Comparison of ENCODE assay signal across 12 cellular contexts in genomic region chr21:38869946-38870345, GRCh38.
DNase-seq lines count a peak whose midpoint lies in the region; ATAC-seq and TF ChIP-seq lines count a peak whose summit lies in the region.
"Had no signal": no experiment of that assay in that cellular context is flagged by ENCODE, and none has a peak within 500 bp of the region (broad histone marks: within the 10 kb centered on the region; RNA-seq: fewer than 3 reads in every experiment).

No MANE protein-coding gene starts in this region.

- H3K9ac ChIP-seq in DND-41 (ENCODE audit: low read depth, low read length), result no peak overlapping the region

- DNase-seq in DND-41, result no peak
- peak; percentile 42 for DNase-seq in NCI-H2029 (lab: John Stamatoyannopoulos, UW)
- DNase-seq in SW480 (ENCODE audit: low spot score), result peak; percentile 47
- DNase-seq in left lung, result no peak
- no peak for DNase-seq in activated T-helper 2 cell treated with anti-CD3 and anti-CD28 coated beads, Interferon-gamma antibody, Interleukin-2, Interleukin-4, amounts not matched to agents 10 μg/mL and 5 μg/mL and 100 μg/mL, durations not matched to agents 14 hours and 24 hours and 36 hours (ENCODE audit: low spot score)
- DNase-seq in GM13977 (ENCODE audit: low spot score), result no peak
- no peak for DNase-seq in activated naive CD4-positive, alpha-beta T cell (lab: John Stamatoyannopoulos, UW)
- DNase-seq: activated T-cell treated with anti-CD3 and anti-CD28 coated beads for 4 hours; DMS79 treated with DMSO at 0.1 percent for 48 hours; stimulated activated CD4-positive, alpha-beta T cell treated with anti-CD3 and anti-CD28 coated beads, Interleukin-2, amount 100 ng/mL, for 24 hours; stimulated activated naive CD8-positive, alpha-beta T cell treated with anti-CD3 and anti-CD28 coated beads, Interleukin-15, amount 100 ng/mL, for 72 hours had no signal

- H3K27ac ChIP-seq in DND-41 (ENCODE audit: low read length) (no peak overlapping the region), left lung (no peak overlapping the region)

- H3K27ac Mint-ChIP-seq in activated T-helper 2 cell treated with anti-CD3 and anti-CD28 coated beads, Interferon-gamma antibody, Interleukin-2, Interleukin-4, amounts not matched to agents 10 μg/mL and 5 μg/mL and 100 μg/mL, durations not matched to agents 14 hours and 24 hours and 36 hours, result no peak overlapping the region

- no peak overlapping the region for H3K4me3 Mint-ChIP-seq in activated T-helper 2 cell treated with anti-CD3 and anti-CD28 coated beads, Interferon-gamma antibody, Interleukin-2, Interleukin-4, amounts not matched to agents 10 μg/mL and 5 μg/mL and 100 μg/mL, durations not matched to agents 14 hours and 24 hours and 36 hours (ENCODE audit: low read depth)
- H3K4me3 Mint-ChIP-seq: stimulated activated naive CD8-positive, alpha-beta T cell treated with anti-CD3 and anti-CD28 coated beads, Interleukin-15, amount 100 ng/mL, for 72 hours had no signal

- H3K9me3 Mint-ChIP-seq in activated T-helper 2 cell treated with anti-CD3 and anti-CD28 coated beads, Interferon-gamma antibody, Interleukin-2, Interleukin-4, amounts not matched to agents 10 μg/mL and 5 μg/mL and 100 μg/mL, durations not matched to agents 14 hours and 24 hours and 36 hours, result no peaks in the 10 kb centered on the region
- H3K9me3 Mint-ChIP-seq: stimulated activated naive CD8-positive, alpha-beta T cell treated with anti-CD3 and anti-CD28 coated beads, Interleukin-15, amount 100 ng/mL, for 72 hours had no signal

- intact Hi-C loops in left lung (cut with DNase I), result no loop called here
- intact Hi-C loops in activated T-helper 2 cell treated with anti-CD3 and anti-CD28 coated beads, Interferon-gamma antibody, Interleukin-2, Interleukin-4, amounts not matched to agents 10 μg/mL and 5 μg/mL and 100 μg/mL, durations not matched to agents 14 hours and 24 hours and 36 hours (cut with micrococcal nuclease), result loop anchor here (10.0 kb wide), 1 partner anchor 55 kb away; no protein-coding TSS in a partner anchor

- no peak overlapping the region for H2AFZ ChIP-seq in DND-41 (ENCODE audit: low read depth, low read length)

- H3K36me3 Mint-ChIP-seq in activated T-helper 2 cell treated with anti-CD3 and anti-CD28 coated beads, Interferon-gamma antibody, Interleukin-2, Interleukin-4, amounts not matched to agents 10 μg/mL and 5 μg/mL and 100 μg/mL, durations not matched to agents 14 hours and 24 hours and 36 hours (ENCODE audit: low read depth), result no peaks in the 10 kb centered on the region

- no peaks in the 10 kb centered on the region for H3K79me2 ChIP-seq in DND-41 (ENCODE audit: insufficient read depth, low read length)

- H3K4me1 Mint-ChIP-seq in activated T-helper 2 cell treated with anti-CD3 and anti-CD28 coated beads, Interferon-gamma antibody, Interleukin-2, Interleukin-4, amounts not matched to agents 10 μg/mL and 5 μg/mL and 100 μg/mL, durations not matched to agents 14 hours and 24 hours and 36 hours (ENCODE audit: low read depth), result peaks cover 10% of the 10 kb centered on the region

- H3K4me3 ChIP-seq in DND-41 (ENCODE audit: low read depth in 1 of 2, low read length in 2 of 2) (no peak overlapping the region), left lung (no peak overlapping the region)

- no peaks in the 10 kb centered on the region for H3K27me3 ChIP-seq in DND-41 (ENCODE audit: insufficient read depth, low read length, poor library complexity)
- no peaks in the 10 kb centered on the region for H3K27me3 ChIP-seq in left lung

- TF ChIP-seq CTCF in DND-41 (IDR thresholded peaks at IDR 0.05; ENCODE audit: borderline replicate concordance, extremely low read depth, low read length, poor library complexity, severe bottlenecking), result peak; percentile 44
- TF ChIP-seq CTCF in left lung (IDR thresholded peaks at IDR 0.05), result no peak
- TF ChIP-seq CTCF in GM13977 (IDR thresholded peaks at IDR 0.05; ENCODE audit: extremely low read depth, insufficient read depth, missing control alignments), result no peak

- H4K20me1 ChIP-seq in DND-41 (ENCODE audit: insufficient read depth, low read length), result no peaks in the 10 kb centered on the region

- ATAC-seq in DND-41 (ENCODE audit: insufficient read depth, low read depth), result peak; percentile 64
- peak; percentile 29 for ATAC-seq in left lung
- ATAC-seq in SK-N-SH treated with all-trans-retinoic acid at 6 μM for 48 hours, result no peak
- ATAC-seq: stimulated activated naive CD8-positive, alpha-beta T cell treated with anti-CD3 and anti-CD28 coated beads, Interleukin-15, amount 100 ng/mL, for 72 hours had no signal

- peaks cover 19% of the 10 kb centered on the region for H3K27me3 Mint-ChIP-seq in activated T-helper 2 cell treated with anti-CD3 and anti-CD28 coated beads, Interferon-gamma antibody, Interleukin-2, Interleukin-4, amounts not matched to agents 10 μg/mL and 5 μg/mL and 100 μg/mL, durations not matched to agents 14 hours and 24 hours and 36 hours (ENCODE audit: low read depth)

- in situ Hi-C loops in GM13977 (cut with MboI; ENCODE audit: low pct_unique_long_range_greater_than_20kb, low sequenced_read_pairs, unreplicated experiment), result no loop called here

- H3K36me3 ChIP-seq in DND-41 (ENCODE audit: insufficient read depth, low read length) (no peaks in the 10 kb centered on the region), left lung (no peaks in the 10 kb centered on the region)

- H3K9me3 ChIP-seq in DND-41 (ENCODE audit: insufficient read depth, low read length, severe bottlenecking), result no peaks in the 10 kb centered on the region
- H3K9me3 ChIP-seq in left lung, result no peaks in the 10 kb centered on the region

- H3K4me2 ChIP-seq in DND-41 (ENCODE audit: insufficient read depth, low read length), result no peak overlapping the region

- H3K4me1 ChIP-seq in DND-41 (ENCODE audit: insufficient read depth, low read length) (peaks cover 7% of the 10 kb centered on the region), left lung (peaks cover 0 to 17% of the 10 kb centered on the region in 2 donors)

TF ChIP-seq in SK-N-SH treated with all-trans-retinoic acid at 6 μM for 48 hours, 23 proteins besides CTCF, POLR2A, EP300 and RAD21:
- TF ChIP-seq ISL1 (CRISPR knock-in tag; IDR thresholded peaks at IDR 0.05) (no peak), POU6F1 (CRISPR knock-in tag; IDR thresholded peaks at IDR 0.05; ENCODE audit: borderline replicate concordance, low read depth) (no peak), OSR1 (CRISPR knock-in tag; IDR thresholded peaks at IDR 0.05) (no peak), RARB (CRISPR knock-in tag; IDR thresholded peaks at IDR 0.05) (no peak), ESRRG (CRISPR knock-in tag; IDR thresholded peaks at IDR 0.05) (no peak), SNAI2 (CRISPR knock-in tag; IDR thresholded peaks at IDR 0.05) (no peak), TSHZ2 (CRISPR knock-in tag; IDR thresholded peaks at IDR 0.05) (no peak), ARNTL (CRISPR knock-in tag; IDR thresholded peaks at IDR 0.05; ENCODE audit: borderline replicate concordance, low read depth) (no peak), ZNF565 (CRISPR knock-in tag; conservative IDR thresholded peaks at IDR 0.05; ENCODE audit: low read depth) (no peak)

Comparison
In these comparisons a context has a peak if more than half of its experiments do, and no peak if none do; other contexts are left out.
1. DNase-seq: peak in NCI-H2029 (single experiment) and SW480 (single experiment); none in DND-41 (single experiment), left lung (0 of 2), activated T-helper 2 cell treated with anti-CD3 and anti-CD28 coated beads, Interferon-gamma antibody, Interleukin-2, Interleukin-4, amounts not matched to agents 10 μg/mL and 5 μg/mL and 100 μg/mL, durations not matched to agents 14 hours and 24 hours and 36 hours (single experiment), GM13977 (single experiment) and activated naive CD4-positive, alpha-beta T cell (0 of 4).